13 cellular contexts compared by ENCODE assay signal in genomic region chr1:245129811-245130210, GRCh38. TPM values are rescaled to one million over a fixed set of nuclear protein-coding genes. Genes with fewer than 3 reads are reported as not detected.
"Had no signal": no experiment of that assay in that cellular context is flagged by ENCODE, and none has a peak within 500 bp of the region (broad histone marks: within the 10 kb centered on the region; RNA-seq: fewer than 3 reads in every experiment).

No MANE protein-coding gene starts in this region.

- H3K27ac Mint-ChIP-seq: activated CD4-positive, alpha-beta memory T cell treated with anti-CD3 and anti-CD28 coated beads for 36 hours; activated naive CD8-positive, alpha-beta T cell treated with anti-CD3 and anti-CD28 coated beads for 36 hours; natural killer cell had no signal

- H3K4me1 Mint-ChIP-seq: activated naive CD8-positive, alpha-beta T cell treated with anti-CD3 and anti-CD28 coated beads for 36 hours; natural killer cell had no signal

- H3K4me1 ChIP-seq: lower lobe of right lung, prostate gland, right lobe of liver had no signal

- H3K27me3 ChIP-seq: right lobe of liver had no signal

- H3K4me3 ChIP-seq: lower lobe of right lung, prostate gland, right lobe of liver had no signal

- H3K9me3 Mint-ChIP-seq: activated CD4-positive, alpha-beta memory T cell treated with anti-CD3 and anti-CD28 coated beads for 36 hours; activated naive CD8-positive, alpha-beta T cell treated with anti-CD3 and anti-CD28 coated beads for 36 hours; activated T-cell treated with anti-CD3 and anti-CD28 coated beads, Interleukin-2, amount 50 U/mL, for 4 hours; natural killer cell had no signal

- H3K36me3 Mint-ChIP-seq: activated CD4-positive, alpha-beta memory T cell treated with anti-CD3 and anti-CD28 coated beads for 36 hours; activated naive CD8-positive, alpha-beta T cell treated with anti-CD3 and anti-CD28 coated beads for 36 hours; natural killer cell had no signal

- DNase-seq: activated CD4-positive, alpha-beta memory T cell treated with anti-CD3 and anti-CD28 coated beads for 36 hours; activated gamma-delta T cell treated with Interleukin-2 at 50 U/mL for 16 hours; activated naive CD8-positive, alpha-beta T cell treated with anti-CD3 and anti-CD28 coated beads for 36 hours; activated T-cell treated with anti-CD3 and anti-CD28 coated beads, Interleukin-2, amount 50 U/mL, for 4 hours; cortex of kidney; effector CD8-positive, alpha-beta T cell; lower lobe of right lung; natural killer cell; right lobe of liver; stimulated activated CD4-positive, alpha-beta T cell treated with anti-CD3 and anti-CD28 coated beads, Interleukin-1b, Interleukin-23, amount 100 ng/mL, for 48 hours; stimulated activated naive CD4-positive, alpha-beta T cell; trophoblast cell had no signal

- H3K27ac ChIP-seq: lower lobe of right lung, prostate gland, right lobe of liver had no signal

- H3K36me3 ChIP-seq: lower lobe of right lung, prostate gland, right lobe of liver had no signal

- ATAC-seq: activated T-cell treated with anti-CD3 and anti-CD28 coated beads, Interleukin-2, amount 50 U/mL, for 4 hours; natural killer cell had no signal

- H3K4me3 Mint-ChIP-seq: activated CD4-positive, alpha-beta memory T cell treated with anti-CD3 and anti-CD28 coated beads for 36 hours; activated naive CD8-positive, alpha-beta T cell treated with anti-CD3 and anti-CD28 coated beads for 36 hours; activated T-cell treated with anti-CD3 and anti-CD28 coated beads, Interleukin-2, amount 50 U/mL, for 4 hours; natural killer cell had no signal

- H3K9me3 ChIP-seq: lower lobe of right lung, prostate gland, right lobe of liver had no signal

RNA-seq across cellular contexts. Expression of gene KIF26B, which starts 25.0 kb away (rescaled TPM):
- total RNA-seq: activated CD4-positive, alpha-beta memory T cell treated with anti-CD3 and anti-CD28 coated beads for 36 hours had no signal
